Comparison of ENCODE assay signal across 1 cellular context in the genomic region with DNA sequence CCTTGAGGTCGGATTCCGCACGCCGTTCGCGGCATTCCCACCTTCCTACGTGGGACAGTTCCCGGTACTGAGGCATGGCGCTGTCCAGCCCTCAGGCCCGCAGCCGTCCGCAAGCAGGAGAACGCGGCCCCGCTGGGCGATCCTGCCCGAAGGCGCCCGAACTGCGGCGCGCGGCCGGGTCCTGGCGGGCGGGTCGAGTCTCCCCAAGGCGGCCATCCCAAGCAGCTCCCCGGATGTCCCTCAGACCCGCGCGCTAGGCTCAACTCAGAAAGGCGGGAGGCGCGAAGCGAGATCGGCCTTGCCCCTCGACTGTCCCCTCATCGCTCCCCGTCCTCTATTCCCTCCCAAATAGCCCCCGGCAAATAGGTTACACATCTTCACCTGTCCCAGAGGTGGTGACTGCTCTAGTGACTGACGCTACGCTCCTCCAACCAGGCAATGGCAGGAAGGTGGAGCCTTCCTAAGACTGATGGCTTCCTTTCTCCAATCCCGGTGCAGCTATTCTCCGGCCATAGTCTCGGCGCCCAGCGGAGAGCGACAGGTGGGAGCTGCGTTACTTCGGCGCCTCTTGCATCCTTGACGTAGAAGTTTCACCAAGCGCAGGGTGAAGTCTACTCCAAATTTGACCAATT.
TF ChIP-seq lines count a peak whose summit lies in the region.

No MANE protein-coding gene starts in this region.

TF ChIP-seq in K562, 482 proteins besides CTCF, POLR2A, EP300 and RAD21 (continued from another document and continues in another):
- TF ChIP-seq, protein P1, sequence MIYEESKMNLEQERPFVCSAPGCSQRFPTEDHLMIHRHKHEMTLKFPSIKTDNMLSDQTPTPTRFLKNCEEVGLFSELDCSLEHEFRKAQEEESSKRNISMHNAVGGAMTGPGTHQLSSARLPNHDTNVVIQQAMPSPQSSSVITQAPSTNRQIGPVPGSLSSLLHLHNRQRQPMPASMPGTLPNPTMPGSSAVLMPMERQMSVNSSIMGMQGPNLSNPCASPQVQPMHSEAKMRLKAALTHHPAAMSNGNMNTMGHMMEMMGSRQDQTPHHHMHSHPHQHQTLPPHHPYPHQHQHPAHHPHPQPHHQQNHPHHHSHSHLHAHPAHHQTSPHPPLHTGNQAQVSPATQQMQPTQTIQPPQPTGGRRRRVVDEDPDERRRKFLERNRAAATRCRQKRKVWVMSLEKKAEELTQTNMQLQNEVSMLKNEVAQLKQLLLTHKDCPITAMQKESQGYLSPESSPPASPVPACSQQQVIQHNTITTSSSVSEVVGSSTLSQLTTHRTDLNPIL (CRISPR knock-in tag; IDR thresholded peaks at IDR 0.05), result no peak
- TF ChIP-seq HMGN3 (IDR thresholded peaks at IDR 0.05; ENCODE audit: borderline replicate concordance, extremely low read depth, insufficient read length, low read depth, low read length) (peak; percentile 43), GABPA (tag; conservative IDR thresholded peaks at IDR 0.05; ENCODE audit: low read depth) (no peak), ESRRB (CRISPR knock-in tag; IDR thresholded peaks at IDR 0.05; ENCODE audit: borderline replicate concordance) (no peak), GABPB1 (CRISPR knock-in tag; IDR thresholded peaks at IDR 0.05) (no peak), MTA2 (IDR thresholded peaks at IDR 0.05; ENCODE audit: low read depth) (no peak), KAT2B (IDR thresholded peaks at IDR 0.05; ENCODE audit: low read depth, low read length) (no peak), RBM17 (IDR thresholded peaks at IDR 0.05; ENCODE audit: borderline replicate concordance, low read depth, low read length) (no peak), PRPF4 (IDR thresholded peaks at IDR 0.05; ENCODE audit: insufficient read depth, low read depth, low read length, poor library complexity, severe bottlenecking) (no peak), ZBTB1 (CRISPR knock-in tag; IDR thresholded peaks at IDR 0.05; ENCODE audit: borderline replicate concordance, low read depth) (peak; percentile 67; the same call in 1 of the 2 replicates), HEY1 (CRISPR knock-in tag; IDR thresholded peaks at IDR 0.05; ENCODE audit: borderline replicate concordance) (no peak), CREB1 (IDR thresholded peaks at IDR 0.05) (no peak; the same call in 1 of the 2 replicates), CREB1 (CRISPR knock-in tag; IDR thresholded peaks at IDR 0.05) (peak; percentile 63; the same call in 1 of the 2 replicates), SMARCE1 (IDR thresholded peaks at IDR 0.05) (peak; percentile 26; the same call in 1 of the 2 replicates), ZFP36 (IDR thresholded peaks at IDR 0.05; ENCODE audit: low read depth, low read length, partially characterized antibody) (no peak), ZNF217 (CRISPR knock-in tag; IDR thresholded peaks at IDR 0.05) (no peak), CCNT2 (IDR thresholded peaks at IDR 0.05; ENCODE audit: borderline replicate concordance, extremely low read depth, insufficient read length, low read depth, low read length) (peak; percentile 78), RBM39 (optimal IDR thresholded peaks at IDR 0.05; ENCODE audit: low read depth, low read length) (no peak), GATA2 (CRISPR knock-in tag; IDR thresholded peaks at IDR 0.05) (no peak; the same call in 1 of the 2 replicates), ETV1 (tag; conservative IDR thresholded peaks at IDR 0.05; ENCODE audit: low read depth) (peak; percentile 57; the same call in 1 of the 2 replicates), ZSCAN29 (IDR thresholded peaks at IDR 0.05) (no peak), NCOA4 (IDR thresholded peaks at IDR 0.05; ENCODE audit: partially characterized antibody) (no peak), ZNF24 (IDR thresholded peaks at IDR 0.05) (peak; percentile 83; the same call in 1 of the 2 replicates), NFE2 (IDR thresholded peaks at IDR 0.05; ENCODE audit: low read depth) (no peak), ZC3H4 (CRISPR knock-in tag; IDR thresholded peaks at IDR 0.05; ENCODE audit: borderline replicate concordance) (no peak), E2F3 (CRISPR knock-in tag; IDR thresholded peaks at IDR 0.05) (peak; percentile 82; the same call in 1 of the 2 replicates), TRIM25 (IDR thresholded peaks at IDR 0.05; ENCODE audit: borderline replicate concordance) (no peak), CBFA2T2 (conservative IDR thresholded peaks at IDR 0.05) (no peak), HMG20A (CRISPR knock-in tag; conservative IDR thresholded peaks at IDR 0.05) (no peak), TAF15 (IDR thresholded peaks at IDR 0.05; ENCODE audit: low read depth, low read length) (no peak), MED1 (CRISPR knock-in tag; IDR thresholded peaks at IDR 0.05; ENCODE audit: borderline replicate concordance) (no peak), ZBTB7A (IDR thresholded peaks at IDR 0.05; ENCODE audit: borderline replicate concordance, control insufficient read depth, low read depth, low read length) (peak; percentile 58; the same call in 1 of the 2 replicates), JUNB (CRISPR knock-in tag; conservative IDR thresholded peaks at IDR 0.05) (no peak), ZBTB26 (CRISPR knock-in tag; IDR thresholded peaks at IDR 0.05) (no peak)
- TF ChIP-seq, protein P2, sequence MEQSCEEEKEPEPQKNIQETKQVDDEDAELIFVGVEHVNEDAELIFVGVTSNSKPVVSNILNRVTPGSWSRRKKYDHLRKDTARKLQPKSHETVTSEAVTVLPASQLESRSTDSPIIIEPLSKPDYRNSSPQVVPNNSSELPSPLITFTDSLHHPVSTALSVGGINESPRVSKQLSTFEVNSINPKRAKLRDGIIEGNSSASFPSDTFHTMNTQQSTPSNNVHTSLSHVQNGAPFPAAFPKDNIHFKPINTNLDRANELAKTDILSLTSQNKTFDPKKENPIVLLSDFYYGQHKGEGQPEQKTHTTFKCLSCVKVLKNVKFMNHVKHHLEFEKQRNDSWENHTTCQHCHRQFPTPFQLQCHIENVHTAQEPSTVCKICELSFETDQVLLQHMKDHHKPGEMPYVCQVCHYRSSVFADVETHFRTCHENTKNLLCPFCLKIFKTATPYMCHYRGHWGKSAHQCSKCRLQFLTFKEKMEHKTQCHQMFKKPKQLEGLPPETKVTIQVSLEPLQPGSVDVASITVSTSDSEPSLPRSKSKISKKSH (CRISPR knock-in tag; IDR thresholded peaks at IDR 0.05), result no peak
- TF ChIP-seq, protein P3, sequence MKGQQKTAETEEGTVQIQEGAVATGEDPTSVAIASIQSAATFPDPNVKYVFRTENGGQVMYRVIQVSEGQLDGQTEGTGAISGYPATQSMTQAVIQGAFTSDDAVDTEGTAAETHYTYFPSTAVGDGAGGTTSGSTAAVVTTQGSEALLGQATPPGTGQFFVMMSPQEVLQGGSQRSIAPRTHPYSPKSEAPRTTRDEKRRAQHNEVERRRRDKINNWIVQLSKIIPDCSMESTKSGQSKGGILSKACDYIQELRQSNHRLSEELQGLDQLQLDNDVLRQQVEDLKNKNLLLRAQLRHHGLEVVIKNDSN (CRISPR knock-in tag; IDR thresholded peaks at IDR 0.05), result peak; percentile 46
- TF ChIP-seq, protein P4, sequence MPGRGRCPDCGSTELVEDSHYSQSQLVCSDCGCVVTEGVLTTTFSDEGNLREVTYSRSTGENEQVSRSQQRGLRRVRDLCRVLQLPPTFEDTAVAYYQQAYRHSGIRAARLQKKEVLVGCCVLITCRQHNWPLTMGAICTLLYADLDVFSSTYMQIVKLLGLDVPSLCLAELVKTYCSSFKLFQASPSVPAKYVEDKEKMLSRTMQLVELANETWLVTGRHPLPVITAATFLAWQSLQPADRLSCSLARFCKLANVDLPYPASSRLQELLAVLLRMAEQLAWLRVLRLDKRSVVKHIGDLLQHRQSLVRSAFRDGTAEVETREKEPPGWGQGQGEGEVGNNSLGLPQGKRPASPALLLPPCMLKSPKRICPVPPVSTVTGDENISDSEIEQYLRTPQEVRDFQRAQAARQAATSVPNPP (IDR thresholded peaks at IDR 0.05; ENCODE audit: borderline replicate concordance, insufficient read depth, insufficient read length), result no peak
- TF ChIP-seq, protein P5, sequence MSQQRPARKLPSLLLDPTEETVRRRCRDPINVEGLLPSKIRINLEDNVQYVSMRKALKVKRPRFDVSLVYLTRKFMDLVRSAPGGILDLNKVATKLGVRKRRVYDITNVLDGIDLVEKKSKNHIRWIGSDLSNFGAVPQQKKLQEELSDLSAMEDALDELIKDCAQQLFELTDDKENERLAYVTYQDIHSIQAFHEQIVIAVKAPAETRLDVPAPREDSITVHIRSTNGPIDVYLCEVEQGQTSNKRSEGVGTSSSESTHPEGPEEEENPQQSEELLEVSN (IDR thresholded peaks at IDR 0.05; ENCODE audit: borderline replicate concordance in 1 of 2, extremely low read depth in 1 of 2, insufficient read depth in 1 of 2, insufficient read length in 1 of 2, low read depth in 1 of 2, low read length in 1 of 2, poor library complexity in 1 of 2, severe bottlenecking in 1 of 2), result peak; percentile 56 to 64
- TF ChIP-seq, protein P6, sequence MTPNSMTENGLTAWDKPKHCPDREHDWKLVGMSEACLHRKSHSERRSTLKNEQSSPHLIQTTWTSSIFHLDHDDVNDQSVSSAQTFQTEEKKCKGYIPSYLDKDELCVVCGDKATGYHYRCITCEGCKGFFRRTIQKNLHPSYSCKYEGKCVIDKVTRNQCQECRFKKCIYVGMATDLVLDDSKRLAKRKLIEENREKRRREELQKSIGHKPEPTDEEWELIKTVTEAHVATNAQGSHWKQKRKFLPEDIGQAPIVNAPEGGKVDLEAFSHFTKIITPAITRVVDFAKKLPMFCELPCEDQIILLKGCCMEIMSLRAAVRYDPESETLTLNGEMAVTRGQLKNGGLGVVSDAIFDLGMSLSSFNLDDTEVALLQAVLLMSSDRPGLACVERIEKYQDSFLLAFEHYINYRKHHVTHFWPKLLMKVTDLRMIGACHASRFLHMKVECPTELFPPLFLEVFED (CRISPR knock-in tag; conservative IDR thresholded peaks at IDR 0.05), result no peak
- TF ChIP-seq, protein P7, sequence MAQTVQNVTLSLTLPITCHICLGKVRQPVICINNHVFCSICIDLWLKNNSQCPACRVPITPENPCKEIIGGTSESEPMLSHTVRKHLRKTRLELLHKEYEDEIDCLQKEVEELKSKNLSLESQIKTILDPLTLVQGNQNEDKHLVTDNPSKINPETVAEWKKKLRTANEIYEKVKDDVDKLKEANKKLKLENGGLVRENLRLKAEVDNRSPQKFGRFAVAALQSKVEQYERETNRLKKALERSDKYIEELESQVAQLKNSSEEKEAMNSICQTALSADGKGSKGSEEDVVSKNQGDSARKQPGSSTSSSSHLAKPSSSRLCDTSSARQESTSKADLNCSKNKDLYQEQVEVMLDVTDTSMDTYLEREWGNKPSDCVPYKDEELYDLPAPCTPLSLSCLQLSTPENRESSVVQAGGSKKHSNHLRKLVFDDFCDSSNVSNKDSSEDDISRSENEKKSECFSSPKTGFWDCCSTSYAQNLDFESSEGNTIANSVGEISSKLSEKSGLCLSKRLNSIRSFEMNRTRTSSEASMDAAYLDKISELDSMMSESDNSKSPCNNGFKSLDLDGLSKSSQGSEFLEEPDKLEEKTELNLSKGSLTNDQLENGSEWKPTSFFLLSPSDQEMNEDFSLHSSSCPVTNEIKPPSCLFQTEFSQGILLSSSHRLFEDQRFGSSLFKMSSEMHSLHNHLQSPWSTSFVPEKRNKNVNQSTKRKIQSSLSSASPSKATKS (CRISPR knock-in tag; IDR thresholded peaks at IDR 0.05), result no peak
- TF ChIP-seq, protein P8, sequence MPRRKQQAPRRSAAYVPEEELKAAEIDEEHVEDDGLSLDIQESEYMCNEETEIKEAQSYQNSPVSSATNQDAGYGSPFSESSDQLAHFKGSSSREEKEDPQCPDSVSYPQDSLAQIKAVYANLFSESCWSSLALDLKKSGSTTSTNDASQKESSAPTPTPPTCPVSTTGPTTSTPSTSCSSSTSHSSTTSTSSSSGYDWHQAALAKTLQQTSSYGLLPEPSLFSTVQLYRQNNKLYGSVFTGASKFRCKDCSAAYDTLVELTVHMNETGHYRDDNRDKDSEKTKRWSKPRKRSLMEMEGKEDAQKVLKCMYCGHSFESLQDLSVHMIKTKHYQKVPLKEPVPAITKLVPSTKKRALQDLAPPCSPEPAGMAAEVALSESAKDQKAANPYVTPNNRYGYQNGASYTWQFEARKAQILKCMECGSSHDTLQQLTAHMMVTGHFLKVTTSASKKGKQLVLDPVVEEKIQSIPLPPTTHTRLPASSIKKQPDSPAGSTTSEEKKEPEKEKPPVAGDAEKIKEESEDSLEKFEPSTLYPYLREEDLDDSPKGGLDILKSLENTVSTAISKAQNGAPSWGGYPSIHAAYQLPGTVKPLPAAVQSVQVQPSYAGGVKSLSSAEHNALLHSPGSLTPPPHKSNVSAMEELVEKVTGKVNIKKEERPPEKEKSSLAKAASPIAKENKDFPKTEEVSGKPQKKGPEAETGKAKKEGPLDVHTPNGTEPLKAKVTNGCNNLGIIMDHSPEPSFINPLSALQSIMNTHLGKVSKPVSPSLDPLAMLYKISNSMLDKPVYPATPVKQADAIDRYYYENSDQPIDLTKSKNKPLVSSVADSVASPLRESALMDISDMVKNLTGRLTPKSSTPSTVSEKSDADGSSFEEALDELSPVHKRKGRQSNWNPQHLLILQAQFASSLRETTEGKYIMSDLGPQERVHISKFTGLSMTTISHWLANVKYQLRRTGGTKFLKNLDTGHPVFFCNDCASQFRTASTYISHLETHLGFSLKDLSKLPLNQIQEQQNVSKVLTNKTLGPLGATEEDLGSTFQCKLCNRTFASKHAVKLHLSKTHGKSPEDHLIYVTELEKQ (CRISPR knock-in tag; IDR thresholded peaks at IDR 0.05), result no peak
